2 cellular contexts compared by ENCODE assay signal in genomic region chr18:4438938-4439337, GRCh38.
TF ChIP-seq lines count a peak whose summit lies in the region.

No MANE protein-coding gene starts in this region.

TF ChIP-seq in GM23338, 12 proteins besides CTCF, POLR2A, EP300 and RAD21 (continued from another document):
- TF ChIP-seq ZNF462 (CRISPR knock-in tag; IDR thresholded peaks at IDR 0.05) (no peak), ZNF114 (CRISPR knock-in tag; IDR thresholded peaks at IDR 0.05) (no peak), EZH2 (IDR thresholded peaks at IDR 0.05; ENCODE audit: low read depth, unreplicated experiment) (no peak)

TF ChIP-seq in WTC11, 78 proteins besides CTCF, POLR2A, EP300 and RAD21 (continued from another document):
- TF ChIP-seq ZNF532 (CRISPR knock-in tag; IDR thresholded peaks at IDR 0.05; ENCODE audit: borderline replicate concordance) (no peak), ZNF423 (CRISPR knock-in tag; IDR thresholded peaks at IDR 0.05) (peak; percentile 90)
